Comparison of ENCODE assay signal across 29 cellular contexts in genomic region chr10:98814459-98814858, GRCh38.
DNase-seq lines count a peak whose midpoint lies in the region; ATAC-seq and TF ChIP-seq lines count a peak whose summit lies in the region.
"Had no signal": no experiment of that assay in that cellular context is flagged by ENCODE, and none has a peak within 500 bp of the region (broad histone marks: within the 10 kb centered on the region; RNA-seq: fewer than 3 reads in every experiment).

No MANE protein-coding gene starts in this region.

- no peaks in the 10 kb centered on the region; a peak in 1 of 4 replicates for H3K4me1 ChIP-seq in SK-N-SH (ENCODE audit: control insufficient read depth in 1 of 2, insufficient read depth in 2 of 2, low read depth in 1 of 2, low read length in 1 of 2)
- H3K4me1 ChIP-seq: A549; BE2C; BLaER1; BLaER1 treated with 17β-estradiol and CSF1 and Interleukin-3, amounts not matched to agents 10 nM and 100 nM; Caco-2 had no signal

- TF ChIP-seq RAD21 in SK-N-SH (IDR thresholded peaks at IDR 0.05; ENCODE audit: low read length), result no peak

- 0% methylated on average over 2 of the region's 2 CpGs for WGBS in SK-N-SH (ENCODE audit: low lambda C conversion rate)

- H3K79me2 ChIP-seq in SK-N-SH (ENCODE audit: insufficient read depth), result no peaks in the 10 kb centered on the region

- H3K9me2 ChIP-seq in SK-N-SH, result no peaks in the 10 kb centered on the region

- H3K4me2 ChIP-seq in SK-N-SH, result no peak overlapping the region
- H3K4me2 ChIP-seq: A549; BLaER1; BLaER1 treated with 17β-estradiol and CSF1 and Interleukin-3, amounts not matched to agents 10 nM and 100 nM had no signal

- TF ChIP-seq EP300 in SK-N-SH (IDR thresholded peaks at IDR 0.05; ENCODE audit: borderline replicate concordance in 1 of 2, low read depth in 1 of 2, low read length in 1 of 2), result no peak

- H3K4me3 ChIP-seq in SK-N-SH (ENCODE audit: low read depth in 2 of 2, low read length in 1 of 2), result no peak overlapping the region
- H3K4me3 ChIP-seq: A549; BLaER1; BLaER1 treated with 17β-estradiol and CSF1 and Interleukin-3, amounts not matched to agents 10 nM and 100 nM had no signal

- POLR2A ChIA-PET in SK-N-SH (lab: Yijun Ruan, JAX), result no interaction called here

- H3F3A ChIP-seq in SK-N-SH (replicated peaks; ENCODE audit: insufficient read depth), result no peaks in the 10 kb centered on the region

- no peak for TF ChIP-seq CTCF in SK-N-SH (IDR thresholded peaks at IDR 0.05)

- no peaks in the 10 kb centered on the region for H3K9me3 ChIP-seq in SK-N-SH
- H3K9me3 ChIP-seq: A549; BE2C; BLaER1; BLaER1 treated with 17β-estradiol and CSF1 and Interleukin-3, amounts not matched to agents 10 nM and 100 nM; Caco-2 had no signal

- H3K27me3 ChIP-seq in SK-N-SH (ENCODE audit: insufficient read depth), result no peaks in the 10 kb centered on the region
- H3K27me3 ChIP-seq: BE2C; BLaER1; BLaER1 treated with 17β-estradiol and CSF1 and Interleukin-3, amounts not matched to agents 10 nM and 100 nM had no signal

- DNase-seq in SK-N-SH, result no peak
- DNase-seq in left kidney (ENCODE audit: low read depth, low spot score), result peak; percentile 2
- DNase-seq: 8988T; ACHN; AML-193; BE2C; C1 segment of cervical spinal cord; Caco-2; Calu3; CD4-positive, alpha-beta memory T cell; CD4-positive, alpha-beta T cell; CD4-positive, CD25-positive, alpha-beta regulatory T cell; CD8-positive, alpha-beta memory T cell; CD8-positive, alpha-beta T cell; COR-L47; DMS 273 treated with DMSO at 0.1 percent for 48 hours; DMS153; DMS53; DMS79; DMS79 treated with DMSO at 0.1 percent for 48 hours; DND-41; EL had no signal

- no peaks in the 10 kb centered on the region for H4K20me1 ChIP-seq in SK-N-SH (ENCODE audit: insufficient read depth)
- H4K20me1 ChIP-seq: BLaER1; BLaER1 treated with 17β-estradiol and CSF1 and Interleukin-3, amounts not matched to agents 10 nM and 100 nM had no signal

- CTCF ChIA-PET in SK-N-SH (lab: Yijun Ruan, JAX), result interaction anchor here (0.7 to 0.8 kb wide), 2 partner anchors 13 to 18 kb away, joined by 3 read pairs; no protein-coding TSS in a partner anchor

- no peak overlapping the region for H3K9ac ChIP-seq in SK-N-SH
- H3K9ac ChIP-seq: BLaER1; BLaER1 treated with 17β-estradiol and CSF1 and Interleukin-3, amounts not matched to agents 10 nM and 100 nM had no signal

- no peak for ATAC-seq in SK-N-SH treated with all-trans-retinoic acid at 6 μM for 48 hours
- ATAC-seq in HG03460 (IDR thresholded peaks at IDR 0.05; ENCODE audit: unreplicated experiment), result no peak
- ATAC-seq: A549; CD8-positive, alpha-beta T cell had no signal

- no peaks in the 10 kb centered on the region for H3K36me3 ChIP-seq in SK-N-SH (replicated peaks in 1 of 2; ENCODE audit: control insufficient read depth in 1 of 2, insufficient read depth in 2 of 2, low read length in 1 of 2)
- H3K36me3 ChIP-seq: BE2C; BLaER1; BLaER1 treated with 17β-estradiol and CSF1 and Interleukin-3, amounts not matched to agents 10 nM and 100 nM had no signal

- no peak overlapping the region for H3K27ac ChIP-seq in SK-N-SH (ENCODE audit: low read depth in 2 of 2, low read length in 1 of 2)
- H3K27ac ChIP-seq: 22Rv1; A549; BLaER1; BLaER1 treated with 17β-estradiol and CSF1 and Interleukin-3, amounts not matched to agents 10 nM and 100 nM; C4-2B had no signal

- no peak overlapping the region for H2AFZ ChIP-seq in SK-N-SH (ENCODE audit: low read depth)

TF ChIP-seq in SK-N-SH treated with all-trans-retinoic acid at 6 μM for 48 hours, 23 proteins besides CTCF, POLR2A, EP300 and RAD21 (continues in another document):
- TF ChIP-seq GLIS3 (CRISPR knock-in tag; IDR thresholded peaks at IDR 0.05) (no peak), CSRNP3 (CRISPR knock-in tag; IDR thresholded peaks at IDR 0.05) (no peak), OSR1 (CRISPR knock-in tag; IDR thresholded peaks at IDR 0.05) (no peak), SNAI2 (CRISPR knock-in tag; IDR thresholded peaks at IDR 0.05) (peak; percentile 76; the same call in 1 of the 2 replicates), ARNTL (CRISPR knock-in tag; IDR thresholded peaks at IDR 0.05; ENCODE audit: borderline replicate concordance, low read depth) (no peak), ESRRG (CRISPR knock-in tag; IDR thresholded peaks at IDR 0.05) (no peak), RARB (CRISPR knock-in tag; IDR thresholded peaks at IDR 0.05) (no peak), ISL1 (CRISPR knock-in tag; IDR thresholded peaks at IDR 0.05) (peak; percentile 90), ZNF70 (CRISPR knock-in tag; IDR thresholded peaks at IDR 0.05) (no peak), ZC3H10 (CRISPR knock-in tag; IDR thresholded peaks at IDR 0.05) (no peak), ZFP3 (CRISPR knock-in tag; IDR thresholded peaks at IDR 0.05) (no peak), CSDC2 (CRISPR knock-in tag; IDR thresholded peaks at IDR 0.05) (no peak)

TF ChIP-seq in SK-N-SH, 30 proteins besides CTCF, POLR2A, EP300 and RAD21:
- TF ChIP-seq FOXM1 (IDR thresholded peaks at IDR 0.05; ENCODE audit: low read depth) (no peak), ZBTB33 (IDR thresholded peaks at IDR 0.05; ENCODE audit: borderline replicate concordance, low read depth) (no peak), SMC3 (IDR thresholded peaks at IDR 0.05; ENCODE audit: low read depth, low read length) (no peak), RCOR1 (IDR thresholded peaks at IDR 0.05; ENCODE audit: low read length) (no peak), POLR2AphosphoS5 (IDR thresholded peaks at IDR 0.05; ENCODE audit: low read depth, low read length) (no peak), CHD2 (IDR thresholded peaks at IDR 0.05; ENCODE audit: low read length, partially characterized antibody) (no peak), ELF1 (IDR thresholded peaks at IDR 0.05) (no peak), EZH2phosphoT487 (IDR thresholded peaks at IDR 0.05; ENCODE audit: borderline replicate concordance, low read depth) (no peak), REST (IDR thresholded peaks at IDR 0.05; ENCODE audit: low read depth, low read length) (no peak), NFIC (IDR thresholded peaks at IDR 0.05; ENCODE audit: borderline replicate concordance) (no peak), MEF2A (IDR thresholded peaks at IDR 0.05; ENCODE audit: borderline replicate concordance, low read depth) (no peak), TEAD4 (IDR thresholded peaks at IDR 0.05; ENCODE audit: borderline replicate concordance, insufficient read depth) (no peak), NRF1 (IDR thresholded peaks at IDR 0.05; ENCODE audit: low read depth, low read length) (no peak), USF1 (IDR thresholded peaks at IDR 0.05; ENCODE audit: borderline replicate concordance, low read depth) (no peak), GABPA (IDR thresholded peaks at IDR 0.05; ENCODE audit: low read depth) (no peak), GATA2 (CRISPR knock-in tag; IDR thresholded peaks at IDR 0.05) (no peak), RXRA (IDR thresholded peaks at IDR 0.05; ENCODE audit: borderline replicate concordance, low read depth) (no peak), FOXJ3 (CRISPR knock-in tag; IDR thresholded peaks at IDR 0.05) (no peak)
